ENCODE assay signal across 22 cellular contexts in genomic region chr12:117595751-117596150, GRCh38.
"Had no signal": no experiment of that assay in that cellular context is flagged by ENCODE, and none has a peak within 500 bp of the region (broad histone marks: within the 10 kb centered on the region; RNA-seq: fewer than 3 reads in every experiment).

No MANE protein-coding gene starts in this region.

- DNase-seq: dermis blood vessel endothelial cell; dorsolateral prefrontal cortex; effector CD4-positive, alpha-beta T cell; effector memory CD4-positive, alpha-beta T cell; erythroblast; esophagus squamous epithelium; foreskin fibroblast; foreskin melanocyte; gastrocnemius medialis; glutamatergic neuron; head of caudate nucleus; heart right ventricle; hypothalamus; immature natural killer cell; left cardiac atrium; left lung; left ventricle myocardium superior; lower lobe of right lung; mesenchymal stem cell; mucosa of descending colon; naive B cell; naive thymus-derived CD8-positive, alpha-beta T cell had no signal
